In genomic region chr12:7092986-7093460, GRCh38 we compare ENCODE assay signal across 11 cellular contexts. TPM values are rescaled to one million over a fixed set of nuclear protein-coding genes. Genes with fewer than 3 reads are reported as not detected.
DNase-seq lines count a peak whose midpoint lies in the region; ATAC-seq, FAIRE-seq and TF ChIP-seq lines count a peak whose summit lies in the region.
"Had no signal": no experiment of that assay in that cellular context is flagged by ENCODE, and none has a peak within 500 bp of the region (broad histone marks: within the 10 kb centered on the region; RNA-seq: fewer than 3 reads in every experiment).

No MANE protein-coding gene starts in this region.

- no peak for DNase-seq in activated naive CD4-positive, alpha-beta T cell treated with anti-CD3 and anti-CD28 coated beads, Interleukin-2, amount 50 U/mL, for 72 hours (ENCODE audit: low spot score in 2 of 2)
- no peak for DNase-seq in activated naive CD4-positive, alpha-beta T cell treated with anti-CD3 and anti-CD28 coated beads, Interleukin-2, amount 10 ng/mL, durations not matched to agents 7 days and 5 days
- DNase-seq in H1 (ENCODE audit: low read depth in 1 of 2, low spot score in 2 of 2) = no peak
- peak; percentile 56 for DNase-seq in upper lobe of right lung
- no peak for DNase-seq in HK-2 (ENCODE audit: unreplicated experiment)
- no peak for DNase-seq in activated CD8-positive, alpha-beta memory T cell treated with anti-CD3 and anti-CD28 coated beads for 24 hours
- DNase-seq in GM23338 (ENCODE audit: low spot score) = no peak
- DNase-seq: DMS153 had no signal

- H3K27ac ChIP-seq in H1 (ENCODE audit: low read depth, low read length) (no peak overlapping the region), neutrophil (peak overlapping the region; percentile 52), upper lobe of right lung (peak overlapping the region; percentile 80), GM23338 (ENCODE audit: low read depth) (no peak overlapping the region)

- H3K36me3 ChIP-seq in H1 (ENCODE audit: control insufficient read depth in 2 of 4, insufficient read depth in 4 of 4, low read length in 3 of 4) (no peaks in the 10 kb centered on the region), neutrophil (peaks cover 28% of the 10 kb centered on the region), upper lobe of right lung (peaks cover 18% of the 10 kb centered on the region), GM23338 (ENCODE audit: insufficient read depth) (no peaks in the 10 kb centered on the region)
- H3K36me3 ChIP-seq: HAP-1 had no signal

- H2AFZ ChIP-seq in H1 (ENCODE audit: low read length) (no peak overlapping the region), GM23338 (no peak overlapping the region)

- H2BK5ac ChIP-seq in H1 (ENCODE audit: low read depth, low read length) = 0 out of 2 replicates have a peak overlapping the region, but pooled peaks have one; percentile 30

- H3K9me3 ChIP-seq in H1 (ENCODE audit: insufficient read depth in 2 of 2, low read depth in 1 of 2, low read length in 1 of 2) (no peaks in the 10 kb centered on the region), neutrophil (no peaks in the 10 kb centered on the region), upper lobe of right lung (no peaks in the 10 kb centered on the region)
- H3K9me3 ChIP-seq: HAP-1 had no signal

- intact Hi-C loops in upper lobe of right lung (cut with DNase I) = no loop called here

- no peak for TF ChIP-seq CTCF in H1 (IDR thresholded peaks at IDR 0.05; ENCODE audit: control extremely low read depth in 1 of 3, insufficient read depth in 1 of 3, low read depth in 1 of 3, low read length in 3 of 3)
- no peak for TF ChIP-seq CTCF in neutrophil (IDR thresholded peaks at IDR 0.05)
- no peak for TF ChIP-seq CTCF in upper lobe of right lung (IDR thresholded peaks at IDR 0.05)
- no peak for TF ChIP-seq CTCF in GM23338 (conservative IDR thresholded peaks at IDR 0.05; ENCODE audit: low read depth in 2 of 2)

- no peak overlapping the region for H3K4me3 Mint-ChIP-seq in activated naive CD4-positive, alpha-beta T cell treated with anti-CD3 and anti-CD28 coated beads, Interleukin-2, amount 10 ng/mL, durations not matched to agents 7 days and 5 days
- no peak overlapping the region; the same call in 2 of the 3 replicates for H3K4me3 Mint-ChIP-seq in GM23338

- H3K4me3 ChIP-seq in H1 (ENCODE audit: extremely low read depth in 1 of 4, insufficient read depth in 2 of 4, low read depth in 3 of 4, low read length in 4 of 4) (no peak overlapping the region), neutrophil (ENCODE audit: low read depth in 1 of 2, low read length in 1 of 2) (no peak overlapping the region), upper lobe of right lung (no peak overlapping the region), GM23338 (no peak overlapping the region)

- H2BK20ac ChIP-seq in H1 (ENCODE audit: low read length) = no peak overlapping the region

- no peaks in the 10 kb centered on the region for H3K79me2 ChIP-seq in H1 (ENCODE audit: control insufficient read depth in 1 of 2, insufficient read depth in 2 of 2, low read length in 2 of 2)
- no peaks in the 10 kb centered on the region for H3K79me2 ChIP-seq in GM23338 (replicated peaks; ENCODE audit: insufficient read depth)

- no peak overlapping the region for H2AK5ac ChIP-seq in H1 (ENCODE audit: low read depth, low read length)

- no peak for TF ChIP-seq POLR2A in H1 (IDR thresholded peaks at IDR 0.05; ENCODE audit: control extremely low read depth in 1 of 2, low read depth in 2 of 2, low read length in 2 of 2)

- H3K9me3 Mint-ChIP-seq in activated naive CD4-positive, alpha-beta T cell treated with anti-CD3 and anti-CD28 coated beads, Interleukin-2, amount 50 U/mL, for 72 hours = no peaks in the 10 kb centered on the region
- no peaks in the 10 kb centered on the region for H3K9me3 Mint-ChIP-seq in activated naive CD4-positive, alpha-beta T cell treated with anti-CD3 and anti-CD28 coated beads, Interleukin-2, amount 10 ng/mL, durations not matched to agents 7 days and 5 days
- H3K9me3 Mint-ChIP-seq in GM23338 = no peaks in the 10 kb centered on the region
- H3K9me3 Mint-ChIP-seq: naive thymus-derived CD4-positive, alpha-beta T cell had no signal

- CTCF ChIA-PET in activated naive CD4-positive, alpha-beta T cell treated with anti-CD3 and anti-CD28 coated beads, Interleukin-2, amount 10 ng/mL, durations not matched to agents 7 days and 5 days (lab: Charles Lee) = interaction anchor here (0.7 to 2.7 kb wide), 12 partner anchors 16 to 224 kb away, joined by 3 to 15 read pairs (median 4); partner anchors contain the start of genes C1RL and LPCAT3
- CTCF ChIA-PET in H1 (lab: Charles Lee; ENCODE audit: partially characterized antibody) = interaction anchor here (0.6 to 4.0 kb wide), 21 partner anchors 8 to 169 kb away, joined by 3 to 34 read pairs (median 3); partner anchors contain the start of genes C1RL and LPCAT3

- H4K8ac ChIP-seq in H1 (ENCODE audit: extremely low read depth, insufficient read depth, low read length) = no peak overlapping the region

- H3K4ac ChIP-seq in H1 (replicated peaks; ENCODE audit: insufficient read length, low read depth, low read length) = no peak overlapping the region

- no peak overlapping the region for H3K14ac ChIP-seq in H1 (ENCODE audit: insufficient read length)

- TF ChIP-seq EP300 in H1 (IDR thresholded peaks at IDR 0.05; ENCODE audit: borderline replicate concordance in 1 of 2, low read depth in 2 of 2, low read length in 2 of 2) = no peak

- H3K4me1 ChIP-seq in H1 (replicated peaks in 1 of 4; ENCODE audit: control insufficient read depth in 3 of 4, insufficient read depth in 4 of 4, low read length in 3 of 4) = peaks cover 7 to 21% (median 16%) of the 10 kb centered on the region in 4 experiments
- H3K4me1 ChIP-seq in neutrophil (ENCODE audit: control insufficient read depth in 1 of 2, insufficient read depth in 1 of 2, low read depth in 1 of 2, low read length in 1 of 2) = peaks cover 11 to 19% of the 10 kb centered on the region in 2 experiments
- H3K4me1 ChIP-seq in upper lobe of right lung = peaks cover 37% of the 10 kb centered on the region
- H3K4me1 ChIP-seq in GM23338 (ENCODE audit: insufficient read depth) = peaks cover 20% of the 10 kb centered on the region

- POLR2A ChIA-PET in H1 (lab: Charles Lee; ENCODE audit: partially characterized antibody) = interaction anchor here (0.9 to 5.6 kb wide), 7 partner anchors 9 to 149 kb away, joined by 3 to 42 read pairs (median 5); partner anchors contain the start of genes C12orf57, C1RL, LPCAT3 and RNU7-1

- H4K20me1 ChIP-seq in H1 (replicated peaks in 1 of 2; ENCODE audit: control insufficient read depth in 1 of 2, insufficient read depth in 2 of 2, low read length in 2 of 2) (peaks cover 0 to 3% of the 10 kb centered on the region in 2 experiments), GM23338 (replicated peaks; ENCODE audit: insufficient read depth) (no peaks in the 10 kb centered on the region)

- H3K23ac ChIP-seq in H1 (ENCODE audit: insufficient read length) = no peak overlapping the region

- H3K4me1 Mint-ChIP-seq in activated naive CD4-positive, alpha-beta T cell treated with anti-CD3 and anti-CD28 coated beads, Interleukin-2, amount 10 ng/mL, durations not matched to agents 7 days and 5 days = peaks cover 13% of the 10 kb centered on the region
- H3K4me1 Mint-ChIP-seq in GM23338 = peaks cover 32% of the 10 kb centered on the region

- no peak for TF ChIP-seq RAD21 in H1 (IDR thresholded peaks at IDR 0.05 in 1 of 2, conservative IDR thresholded peaks at IDR 0.05 in 1 of 2; ENCODE audit: low read depth in 2 of 2, low read length in 2 of 2)

- H3K9me2 ChIP-seq in GM23338 (ENCODE audit: insufficient read depth) = 0 out of 2 replicates have a peak, but pooled peaks cover 3% of the 10 kb centered on the region

- 93% methylated on average over 7 of the region's 8 CpGs; no CpG with 5 or more reads in 1 of the 2 experiments for WGBS in H1 (ENCODE audit: extremely low coverage in 1 of 2, insufficient coverage in 1 of 2, insufficient read length in 1 of 2, insufficient replicate concordance in 2 of 2, low coverage in 1 of 2, low lambda C conversion rate in 2 of 2, missing lambda C conversion rate in 1 of 2), 2 experiments

- no peak overlapping the region for H3K56ac ChIP-seq in H1 (replicated peaks; ENCODE audit: insufficient read length, low read depth, low read length)

- no peak overlapping the region for H2BK12ac ChIP-seq in H1 (ENCODE audit: low read depth, low read length)

- ATAC-seq in activated naive CD4-positive, alpha-beta T cell treated with anti-CD3 and anti-CD28 coated beads, Interleukin-2, amount 50 U/mL, for 72 hours = peak in 1 of 2 donors; percentile 10
- ATAC-seq in upper lobe of right lung = no peak
- no peak for ATAC-seq in GM23338

- no peak overlapping the region for H2BK120ac ChIP-seq in H1 (replicated peaks; ENCODE audit: low read depth, low read length)

- H3K27ac Mint-ChIP-seq in activated naive CD4-positive, alpha-beta T cell treated with anti-CD3 and anti-CD28 coated beads, Interleukin-2, amount 50 U/mL, for 72 hours = peak overlapping the region; percentile 91 to 94
- H3K27ac Mint-ChIP-seq in activated naive CD4-positive, alpha-beta T cell treated with anti-CD3 and anti-CD28 coated beads, Interleukin-2, amount 10 ng/mL, durations not matched to agents 7 days and 5 days = no peak overlapping the region
- H3K27ac Mint-ChIP-seq in GM23338 = no peak overlapping the region

- no peak overlapping the region for H3K9ac ChIP-seq in H1 (replicated peaks in 1 of 4; ENCODE audit: extremely low read depth in 1 of 4, low read depth in 3 of 4, low read length in 3 of 4)

- no peak overlapping the region for H4K91ac ChIP-seq in H1 (replicated peaks; ENCODE audit: insufficient read length, low read length)

- H3K18ac ChIP-seq in H1 (ENCODE audit: extremely low read depth, low read length) = no peak overlapping the region

- no peaks in the 10 kb centered on the region for H3F3A ChIP-seq in GM23338 (replicated peaks; ENCODE audit: low read depth)

- no peaks in the 10 kb centered on the region for H3K36me3 Mint-ChIP-seq in activated naive CD4-positive, alpha-beta T cell treated with anti-CD3 and anti-CD28 coated beads, Interleukin-2, amount 50 U/mL, for 72 hours
- H3K36me3 Mint-ChIP-seq in activated naive CD4-positive, alpha-beta T cell treated with anti-CD3 and anti-CD28 coated beads, Interleukin-2, amount 10 ng/mL, durations not matched to agents 7 days and 5 days = peaks cover 1% of the 10 kb centered on the region
- H3K36me3 Mint-ChIP-seq in GM23338 (ENCODE audit: low read depth) = peaks cover 6% of the 10 kb centered on the region

- no peak overlapping the region for H2BK15ac ChIP-seq in H1 (ENCODE audit: low read length)

- peaks cover 19% of the 10 kb centered on the region for H3K27me3 Mint-ChIP-seq in activated naive CD4-positive, alpha-beta T cell treated with anti-CD3 and anti-CD28 coated beads, Interleukin-2, amount 10 ng/mL, durations not matched to agents 7 days and 5 days
- H3K27me3 Mint-ChIP-seq in GM23338 (ENCODE audit: insufficient read depth, low read depth, poor library complexity) = peaks cover 18% of the 10 kb centered on the region
- H3K27me3 Mint-ChIP-seq: naive thymus-derived CD4-positive, alpha-beta T cell had no signal

- H3K4me2 ChIP-seq in H1 (ENCODE audit: insufficient read depth in 1 of 2, low read depth in 2 of 2, low read length in 2 of 2) (no peak overlapping the region; a peak in 1 of 4 replicates), GM23338 (no peak overlapping the region)

- no peak overlapping the region for H4K5ac ChIP-seq in H1 (ENCODE audit: insufficient read length, low read depth, low read length)

- no peak for FAIRE-seq in H1 (lab: Jason Lieb, UNC)

- H3K23me2 ChIP-seq in H1 (ENCODE audit: low read depth, low read length) = peaks cover 1% of the 10 kb centered on the region; the same call in 1 of the 2 replicates

- H3K27me3 ChIP-seq in H1 (replicated peaks in 1 of 4; ENCODE audit: control insufficient read depth in 3 of 4, extremely low read depth in 1 of 4, insufficient read depth in 3 of 4, low read length in 3 of 4) (no peaks in the 10 kb centered on the region; a peak in 1 of 7 replicates), neutrophil (no peaks in the 10 kb centered on the region), upper lobe of right lung (no peaks in the 10 kb centered on the region), GM23338 (ENCODE audit: insufficient read depth) (no peaks in the 10 kb centered on the region)

- no peaks in the 10 kb centered on the region for H3K79me1 ChIP-seq in H1 (ENCODE audit: low read depth, low read length)

RNA-seq across cellular contexts. Expression of gene C1R, which starts 0.8 kb away (rescaled TPM):
- total RNA-seq in activated naive CD4-positive, alpha-beta T cell treated with anti-CD3 and anti-CD28 coated beads, Interleukin-2, amount 50 U/mL, for 72 hours = 1 to 10 TPM; 3.9 to 5.6 TPM
- 6.9 and 7.7 TPM in 2 replicates for total RNA-seq in H1 (2021; fragmentation: NEBNext Ultra II Directional; extraction: Animal tissue kit (Norgen Biotek cat#: 25700))
- polyA plus RNA-seq in H1 (2011; rRNA removed) (16.3 and 19.3 TPM in 2 replicates), GM23338 (2016; fragmentation: Nextera tagmentation; extraction: Ambion mirVana) (5.9 and 6.4 TPM in 2 replicates)
- polyA plus RNA-seq in H1 (2011; cell fraction: cytosol; rRNA removed) = 18.6 TPM
- polyA plus RNA-seq in H1 (2011; cell fraction: nucleus; rRNA removed) = 26.5 TPM
- 7.2 to 11.4 TPM (median 9.5 TPM) in 4 replicates for polyA plus RNA-seq in H1 (2012, experiment 1 of 2)
- polyA plus RNA-seq in H1 (2012, experiment 2 of 2) = 7.6 TPM
- 9.3 TPM for polyA plus RNA-seq in H1 (2013, experiment 1 of 2)
- polyA plus RNA-seq in H1 (2013, experiment 2 of 2) = 7.6 TPM
- polyA minus RNA-seq in H1 (2011; rRNA and poly(A)+ RNA removed) = 12.8 and 12.9 TPM in 2 replicates
- 3.0 TPM for polyA minus RNA-seq in H1 (2011; cell fraction: cytosol; rRNA and poly(A)+ RNA removed)
- 5.2 TPM for polyA minus RNA-seq in H1 (2011; cell fraction: nucleus; rRNA and poly(A)+ RNA removed)
- 367 TPM for total RNA-seq in upper lobe of right lung
- 6.1 and 8.8 TPM in 2 replicates for total RNA-seq in GM23338 (2014; rRNA removed; shearing (Covaris generic))

RNA-seq across cellular contexts. Expression of gene C1RL, which starts 16.0 kb away (rescaled TPM):
- total RNA-seq in activated naive CD4-positive, alpha-beta T cell treated with anti-CD3 and anti-CD28 coated beads, Interleukin-2, amount 50 U/mL, for 72 hours = 10 to 100 TPM; 18.6 to 21.8 TPM
- total RNA-seq in H1 (2021; fragmentation: NEBNext Ultra II Directional; extraction: Animal tissue kit (Norgen Biotek cat#: 25700)) = 11.4 and 14.7 TPM in 2 replicates
- polyA plus RNA-seq in H1 (2011; rRNA removed) = 15.5 and 16.7 TPM in 2 replicates
- 14.0 TPM for polyA plus RNA-seq in H1 (2011; cell fraction: cytosol; rRNA removed)
- 18.4 TPM for polyA plus RNA-seq in H1 (2011; cell fraction: nucleus; rRNA removed)
- 8.1 to 14.1 TPM (median 12.9 TPM) in 4 replicates for polyA plus RNA-seq in H1 (2012, experiment 1 of 2)
- polyA plus RNA-seq in H1 (2012, experiment 2 of 2) = 8.0 TPM
- polyA plus RNA-seq in H1 (2013, experiment 1 of 2) = 11.8 TPM
- polyA plus RNA-seq in H1 (2013, experiment 2 of 2) = 16.2 TPM
- 17.1 and 17.6 TPM in 2 replicates for polyA minus RNA-seq in H1 (2011; rRNA and poly(A)+ RNA removed)
- 13.9 TPM for polyA minus RNA-seq in H1 (2011; cell fraction: cytosol; rRNA and poly(A)+ RNA removed)
- polyA minus RNA-seq in H1 (2011; cell fraction: nucleus; rRNA and poly(A)+ RNA removed) = 15.1 TPM
- 91.6 TPM for total RNA-seq in upper lobe of right lung
- 8.8 and 10.0 TPM in 2 replicates for total RNA-seq in GM23338 (2014; rRNA removed; shearing (Covaris generic))
- 7.3 and 9.1 TPM in 2 replicates for polyA plus RNA-seq in GM23338 (2016; fragmentation: Nextera tagmentation; extraction: Ambion mirVana)

RNA-seq across cellular contexts. Expression of gene C1S, which starts 32.5 kb away (rescaled TPM):
- total RNA-seq in activated naive CD4-positive, alpha-beta T cell treated with anti-CD3 and anti-CD28 coated beads, Interleukin-2, amount 50 U/mL, for 72 hours = 10 to 100 TPM in 1 of 2 donors, 1 to 10 TPM in 1; 4.8 to 21.9 TPM
- 5.0 and 7.3 TPM in 2 replicates for total RNA-seq in H1 (2021; fragmentation: NEBNext Ultra II Directional; extraction: Animal tissue kit (Norgen Biotek cat#: 25700))
- polyA plus RNA-seq in H1 (2011; rRNA removed) (3.5 and 4.4 TPM in 2 replicates), GM23338 (2016; fragmentation: Nextera tagmentation; extraction: Ambion mirVana) (4.9 and 5.1 TPM in 2 replicates)
- polyA plus RNA-seq in H1 (2011; cell fraction: cytosol; rRNA removed) = 5.3 TPM
- polyA plus RNA-seq in H1 (2011; cell fraction: nucleus; rRNA removed) = 8.3 TPM
- 6.8 to 8.0 TPM (median 7.2 TPM) in 4 replicates for polyA plus RNA-seq in H1 (2012, experiment 1 of 2)
- 1.6 TPM for polyA plus RNA-seq in H1 (2012, experiment 2 of 2)
- 7.8 TPM for polyA plus RNA-seq in H1 (2013, experiment 1 of 2)
- polyA plus RNA-seq in H1 (2013, experiment 2 of 2) = 8.1 TPM
- polyA minus RNA-seq in H1 (2011; rRNA and poly(A)+ RNA removed) = 5.7 and 6.4 TPM in 2 replicates
- 1.1 TPM for polyA minus RNA-seq in H1 (2011; cell fraction: cytosol; rRNA and poly(A)+ RNA removed)
- polyA minus RNA-seq in H1 (2011; cell fraction: nucleus; rRNA and poly(A)+ RNA removed) = 7.2 TPM
- total RNA-seq in upper lobe of right lung = 321 TPM
- 5.0 and 9.7 TPM in 2 replicates for total RNA-seq in GM23338 (2014; rRNA removed; shearing (Covaris generic))
- polyA plus RNA-seq: naive thymus-derived CD4-positive, alpha-beta T cell had no signal

RNA-seq across cellular contexts. Expression of gene RBP5, which starts 35.7 kb away (rescaled TPM):
- not detected for total RNA-seq in activated naive CD4-positive, alpha-beta T cell treated with anti-CD3 and anti-CD28 coated beads, Interleukin-2, amount 50 U/mL, for 72 hours
- total RNA-seq in H1 (2021; fragmentation: NEBNext Ultra II Directional; extraction: Animal tissue kit (Norgen Biotek cat#: 25700)) = 0.67 and 1.9 TPM in 2 replicates
- polyA plus RNA-seq in H1 (2011; rRNA removed) (1.1 and 1.2 TPM in 2 replicates), GM23338 (2016; fragmentation: Nextera tagmentation; extraction: Ambion mirVana) (0.73 and 1.2 TPM in 2 replicates)
- 2.9 TPM for polyA plus RNA-seq in H1 (2011; cell fraction: cytosol; rRNA removed)
- polyA plus RNA-seq in H1 (2011; cell fraction: nucleus; rRNA removed) = 6.5 TPM
- 1.5 to 3.5 TPM (median 2.8 TPM) in 4 replicates for polyA plus RNA-seq in H1 (2012, experiment 1 of 2)
- 0.70 TPM for polyA plus RNA-seq in H1 (2012, experiment 2 of 2)
- 1.1 TPM for polyA plus RNA-seq in H1 (2013, experiment 1 of 2)
- 0.90 TPM for polyA plus RNA-seq in H1 (2013, experiment 2 of 2)
- polyA minus RNA-seq in H1 (2011; rRNA and poly(A)+ RNA removed) = 1.4 and 3.5 TPM in 2 replicates
- polyA minus RNA-seq in H1 (2011; cell fraction: cytosol; rRNA and poly(A)+ RNA removed) = not detected
- polyA minus RNA-seq in H1 (2011; cell fraction: nucleus; rRNA and poly(A)+ RNA removed) = 3.3 TPM
- total RNA-seq in upper lobe of right lung = 7.1 TPM
- 3.0 TPM in 1 of 2 replicates, not detected in the other for total RNA-seq in GM23338 (2014; rRNA removed; shearing (Covaris generic))
- polyA plus RNA-seq: naive thymus-derived CD4-positive, alpha-beta T cell had no signal

RNA-seq across cellular contexts. Expression of gene CLSTN3, which starts 37.1 kb away (rescaled TPM):
- 10 to 100 TPM; 36.8 to 57.0 TPM for total RNA-seq in activated naive CD4-positive, alpha-beta T cell treated with anti-CD3 and anti-CD28 coated beads, Interleukin-2, amount 50 U/mL, for 72 hours
- 19.9 and 20.4 TPM in 2 replicates for total RNA-seq in H1 (2021; fragmentation: NEBNext Ultra II Directional; extraction: Animal tissue kit (Norgen Biotek cat#: 25700))
- polyA plus RNA-seq in H1 (2011; rRNA removed) (26.3 and 43.9 TPM in 2 replicates), GM23338 (2016; fragmentation: Nextera tagmentation; extraction: Ambion mirVana) (5.0 and 5.8 TPM in 2 replicates)
- polyA plus RNA-seq in H1 (2011; cell fraction: cytosol; rRNA removed) = 29.3 TPM
- 56.8 TPM for polyA plus RNA-seq in H1 (2011; cell fraction: nucleus; rRNA removed)
- polyA plus RNA-seq in H1 (2012, experiment 1 of 2) = 13.4 to 23.8 TPM (median 20.6 TPM) in 4 replicates
- 16.7 TPM for polyA plus RNA-seq in H1 (2012, experiment 2 of 2)
- polyA plus RNA-seq in H1 (2013, experiment 1 of 2) = 41.1 TPM
- polyA plus RNA-seq in H1 (2013, experiment 2 of 2) = 32.6 TPM
- polyA minus RNA-seq in H1 (2011; rRNA and poly(A)+ RNA removed) = 41.2 and 41.6 TPM in 2 replicates
- 27.0 TPM for polyA minus RNA-seq in H1 (2011; cell fraction: cytosol; rRNA and poly(A)+ RNA removed)
- polyA minus RNA-seq in H1 (2011; cell fraction: nucleus; rRNA and poly(A)+ RNA removed) = 31.5 TPM
- 48.2 TPM for total RNA-seq in upper lobe of right lung
- 27.9 and 46.9 TPM in 2 replicates for total RNA-seq in GM23338 (2014; rRNA removed; shearing (Covaris generic))

Comparison
In these comparisons a context has a peak if more than half of its experiments do, and no peak if none do; other contexts are left out.
1. H3K27ac Mint-ChIP-seq: peak in activated naive CD4-positive, alpha-beta T cell treated with anti-CD3 and anti-CD28 coated beads, Interleukin-2, amount 50 U/mL, for 72 hours (2 of 2); none in activated naive CD4-positive, alpha-beta T cell treated with anti-CD3 and anti-CD28 coated beads, Interleukin-2, amount 10 ng/mL, durations not matched to agents 7 days and 5 days (single experiment) and GM23338 (single experiment).
2. H3K27ac ChIP-seq: peak in neutrophil (single experiment) and upper lobe of right lung (single experiment); none in H1 (single experiment) and GM23338 (single experiment).
3. RNA of gene C1R, which starts 0.8 kb away (total RNA-seq): 367 TPM in upper lobe of right lung (single experiment); 6.1 to 8.8 TPM in GM23338, 6.9 to 7.7 TPM in H1 and 3.9 to 5.6 TPM in activated naive CD4-positive, alpha-beta T cell treated with anti-CD3 and anti-CD28 coated beads, Interleukin-2, amount 50 U/mL, for 72 hours; every median in the first group is over 10 times any median in the second.
4. RNA of gene C1S, which starts 32.5 kb away (total RNA-seq): 321 TPM in upper lobe of right lung (single experiment); 4.8 to 21.9 TPM in activated naive CD4-positive, alpha-beta T cell treated with anti-CD3 and anti-CD28 coated beads, Interleukin-2, amount 50 U/mL, for 72 hours, 5.0 to 9.7 TPM in GM23338 and 5.0 to 7.3 TPM in H1; every median in the first group is over 10 times any median in the second.